15 cellular contexts compared by ENCODE assay signal in genomic region chr16:55145771-55146603, GRCh38.
DNase-seq lines count a peak whose midpoint lies in the region; ATAC-seq and TF ChIP-seq lines count a peak whose summit lies in the region.
"Had no signal": no experiment of that assay in that cellular context is flagged by ENCODE, and none has a peak within 500 bp of the region (broad histone marks: within the 10 kb centered on the region; RNA-seq: fewer than 3 reads in every experiment).

No MANE protein-coding gene starts in this region.

- 82% methylated on average over 2 of the region's 2 CpGs for WGBS in smooth muscle cell (ENCODE audit: low lambda C conversion rate)

- POLR2A ChIA-PET in HEK293 (lab: Yijun Ruan, JAX): no interaction called here

- no peaks in the 10 kb centered on the region for H4K20me1 ChIP-seq in BLaER1
- no peaks in the 10 kb centered on the region for H4K20me1 ChIP-seq in smooth muscle cell (ENCODE audit: low read depth)

- no peak for TF ChIP-seq CTCF in HEK293 (tag by site-specific recombination; IDR thresholded peaks at IDR 0.05)
- TF ChIP-seq CTCF in lower lobe of right lung (IDR thresholded peaks at IDR 0.05): no peak
- no peak for TF ChIP-seq CTCF in smooth muscle cell (IDR thresholded peaks at IDR 0.05; ENCODE audit: borderline replicate concordance, insufficient read depth, poor library complexity, severe bottlenecking)

- H3K27ac ChIP-seq in BLaER1: no peak overlapping the region
- H3K27ac ChIP-seq in HEK293 (ENCODE audit: extremely low read depth, low read depth, low read length): no peak overlapping the region
- no peak overlapping the region for H3K27ac ChIP-seq in lower lobe of right lung
- H3K27ac ChIP-seq in smooth muscle cell (ENCODE audit: low read depth): peak overlapping the region; percentile 81

- H3K36me3 ChIP-seq in BLaER1 (no peaks in the 10 kb centered on the region), HEK293 (ENCODE audit: control insufficient read depth in 2 of 2, insufficient read depth in 1 of 2, low read length in 2 of 2) (no peaks in the 10 kb centered on the region), lower lobe of right lung (no peaks in the 10 kb centered on the region), smooth muscle cell (ENCODE audit: low read depth) (no peaks in the 10 kb centered on the region)

- H3K9ac ChIP-seq in BLaER1 (no peak overlapping the region), smooth muscle cell (ENCODE audit: low read depth) (peak overlapping the region; percentile 21)

- peak overlapping the region; percentile 50 for H3K4me2 ChIP-seq in BLaER1
- H3K4me2 ChIP-seq in smooth muscle cell: peak overlapping the region; percentile 49

- H3F3A ChIP-seq in smooth muscle cell (ENCODE audit: low read depth): peaks cover 13% of the 10 kb centered on the region

- peak; percentile 52 to 72 for ATAC-seq in lower lobe of right lung
- ATAC-seq: HCT116 had no signal

- H3K27me3 ChIP-seq in BLaER1 (no peaks in the 10 kb centered on the region), lower lobe of right lung (ENCODE audit: low read depth) (no peaks in the 10 kb centered on the region), smooth muscle cell (ENCODE audit: low read depth) (no peaks in the 10 kb centered on the region)

- H3K79me2 ChIP-seq in smooth muscle cell (ENCODE audit: low read depth): no peaks in the 10 kb centered on the region

- H3K4me3 ChIP-seq in BLaER1 (no peak overlapping the region), HEK293 (ENCODE audit: low read depth, low read length) (no peak overlapping the region), lower lobe of right lung (no peak overlapping the region), smooth muscle cell (no peak overlapping the region)

- intact Hi-C loops in lower lobe of right lung (cut with DNase I): no loop called here

- CTCF ChIA-PET in HEK293 (lab: Yijun Ruan, JAX): no interaction called here

- H3K4me1 ChIP-seq in BLaER1: peaks cover 24% of the 10 kb centered on the region
- no peaks in the 10 kb centered on the region for H3K4me1 ChIP-seq in HEK293 (ENCODE audit: control insufficient read depth, insufficient read depth, low read length)
- H3K4me1 ChIP-seq in lower lobe of right lung: no peaks in the 10 kb centered on the region
- no peaks in the 10 kb centered on the region for H3K4me1 ChIP-seq in smooth muscle cell (ENCODE audit: low read depth)
- H3K4me1 ChIP-seq: Caco-2 had no signal

- no peak for DNase-seq in lower lobe of right lung
- no peak for DNase-seq in smooth muscle cell (lab: John Stamatoyannopoulos, UW; ENCODE audit: unreplicated experiment)
- DNase-seq in NCI-H345 treated with DMSO at 0.1 percent for 48 hours (lab: John Stamatoyannopoulos, UW; ENCODE audit: unreplicated experiment): no peak
- DNase-seq in NCI-H1105 treated with DMSO at 0.1 percent for 48 hours (lab: John Stamatoyannopoulos, UW): no peak
- no peak for DNase-seq in COR-L47 (lab: John Stamatoyannopoulos, UW)
- DNase-seq: 8988T; C1 segment of cervical spinal cord; Caco-2; CD8-positive, alpha-beta memory T cell; GDM1; GOT3; H7 had no signal

- no peaks in the 10 kb centered on the region for H3K9me3 ChIP-seq in BLaER1
- H3K9me3 ChIP-seq in HEK293 (ENCODE audit: control insufficient read depth, insufficient read depth, low read depth, low read length): no peaks in the 10 kb centered on the region
- no peaks in the 10 kb centered on the region for H3K9me3 ChIP-seq in lower lobe of right lung
- H3K9me3 ChIP-seq in smooth muscle cell (replicated peaks; ENCODE audit: low read depth): no peaks in the 10 kb centered on the region
- H3K9me3 ChIP-seq: Caco-2 had no signal

- no peak overlapping the region for H2AFZ ChIP-seq in smooth muscle cell (ENCODE audit: low read depth)

TF ChIP-seq in HEK293, 187 proteins besides CTCF, POLR2A, EP300 and RAD21:
- TF ChIP-seq ZNF513 (tag by site-specific recombination; IDR thresholded peaks at IDR 0.05) (peak; percentile 75), BCL11B (tag by site-specific recombination; IDR thresholded peaks at IDR 0.05; ENCODE audit: low read depth) (no peak)
